In the genomic region with DNA sequence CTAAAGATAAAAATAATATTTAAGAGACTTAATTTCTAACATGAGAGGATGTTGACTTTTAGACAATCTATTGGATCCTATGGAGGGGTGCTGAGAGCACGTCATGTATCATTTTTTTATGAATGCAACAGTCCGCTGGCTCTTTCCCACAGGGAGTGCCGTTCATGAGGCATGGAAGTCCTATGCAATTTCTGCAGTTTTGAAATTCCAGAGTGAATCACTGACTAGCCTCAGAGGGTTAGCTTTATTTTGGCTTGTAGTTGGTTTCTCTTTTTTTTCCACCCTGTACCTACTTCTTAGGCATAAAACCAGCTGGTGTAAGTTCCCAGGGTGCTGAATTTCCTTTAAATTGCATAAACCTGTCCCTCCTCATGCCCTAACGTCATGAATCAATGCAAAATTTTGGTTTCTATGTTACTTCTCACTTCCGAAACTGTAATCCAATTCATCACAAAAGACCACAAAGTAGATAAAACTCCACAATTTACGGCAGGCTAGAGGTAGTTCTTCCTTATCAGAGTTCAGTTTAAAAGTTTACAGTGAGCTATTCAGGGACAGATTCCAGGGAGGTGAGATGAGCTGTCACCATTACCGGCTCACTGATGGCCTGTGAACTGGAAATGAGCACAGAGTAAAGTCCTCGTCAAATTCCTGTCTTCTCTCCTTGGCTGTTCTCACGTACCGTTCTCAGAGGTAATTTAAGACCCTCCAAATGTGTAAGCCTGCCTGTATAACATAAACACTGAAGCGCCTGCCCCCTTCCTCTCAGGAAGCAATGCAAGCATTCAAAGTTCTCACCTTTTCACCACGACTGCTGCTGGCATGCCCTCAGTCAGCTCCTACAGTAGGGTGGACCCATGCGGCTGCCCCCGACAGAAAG, we compare ENCODE assay signal across 10 cellular contexts.
A peak's percentile ranks its signal among the peaks of the same experiment; 100 is the strongest.
DNase-seq lines count a peak whose midpoint lies in the region; ATAC-seq and TF ChIP-seq lines count a peak whose summit lies in the region.
"Had no signal": no experiment of that assay in that cellular context is flagged by ENCODE, and none has a peak within 500 bp of the region (broad histone marks: within the 10 kb centered on the region; RNA-seq: fewer than 3 reads in every experiment).

No MANE protein-coding gene starts in this region.

- H3K4me3 Mint-ChIP-seq in Caco-2 (ENCODE audit: unreplicated experiment) (peak overlapping the region; percentile 66), GM23338 (no peak overlapping the region)
- H3K4me3 Mint-ChIP-seq: CD4-positive, CD25-positive, alpha-beta regulatory T cell had no signal

- H3K9me3 Mint-ChIP-seq in Caco-2 (ENCODE audit: unreplicated experiment): peaks cover 8% of the 10 kb centered on the region
- H3K9me3 Mint-ChIP-seq in GM23338: no peaks in the 10 kb centered on the region

- no peak overlapping the region for H3K4me3 ChIP-seq in Caco-2 (ENCODE audit: low read depth, low read length)
- no peak overlapping the region for H3K4me3 ChIP-seq in GM23338
- H3K4me3 ChIP-seq in SJCRH30: no peak overlapping the region

- TF ChIP-seq CTCF in Caco-2 (IDR thresholded peaks at IDR 0.05; ENCODE audit: insufficient read depth in 1 of 2, low read depth in 1 of 2, low read length in 1 of 2, severe bottlenecking in 1 of 2, unreplicated experiment in 1 of 2): no peak
- TF ChIP-seq CTCF in GM23338 (conservative IDR thresholded peaks at IDR 0.05; ENCODE audit: low read depth in 2 of 2): no peak

- BruUV-seq in Caco-2 (replicated peaks; lab: Mats Ljungman, UMichigan): no TSS peak

- no peaks in the 10 kb centered on the region for H4K20me1 ChIP-seq in GM23338 (replicated peaks; ENCODE audit: insufficient read depth)

- H3K9me3 ChIP-seq in Caco-2 (no peaks in the 10 kb centered on the region), SJCRH30 (replicated peaks) (no peaks in the 10 kb centered on the region)

- H3K4me1 Mint-ChIP-seq in Caco-2 (ENCODE audit: low read depth, unreplicated experiment): peaks cover 9% of the 10 kb centered on the region
- H3K4me1 Mint-ChIP-seq in GM23338: 0 out of 3 replicates have a peak, but pooled peaks cover 2% of the 10 kb centered on the region
- H3K4me1 Mint-ChIP-seq: CD4-positive, CD25-positive, alpha-beta regulatory T cell had no signal

- H3K27ac ChIP-seq in GM23338 (ENCODE audit: low read depth) (no peak overlapping the region), SJCRH30 (no peak overlapping the region)
- H3K27ac ChIP-seq: WERI-Rb-1 had no signal

- POLR2A ChIA-PET in Caco-2 (lab: Charles Lee): no interaction called here

- CTCF ChIA-PET in Caco-2 (lab: Charles Lee): no interaction called here

- H3K79me2 ChIP-seq in GM23338 (replicated peaks; ENCODE audit: insufficient read depth): no peaks in the 10 kb centered on the region

- no peak for ATAC-seq in GM23338
- no peak for ATAC-seq in HG02973 (IDR thresholded peaks at IDR 0.05; ENCODE audit: unreplicated experiment)

- H2AFZ ChIP-seq in GM23338: peak overlapping the region; percentile 45

- H3K36me3 ChIP-seq in Caco-2 (ENCODE audit: control insufficient read depth, insufficient read depth, low read length): no peaks in the 10 kb centered on the region
- no peaks in the 10 kb centered on the region for H3K36me3 ChIP-seq in GM23338 (ENCODE audit: insufficient read depth)
- no peaks in the 10 kb centered on the region for H3K36me3 ChIP-seq in SJCRH30
- H3K36me3 ChIP-seq: WERI-Rb-1 had no signal

- H3K9me2 ChIP-seq in GM23338 (ENCODE audit: insufficient read depth): 0 out of 2 replicates have a peak, but pooled peaks cover 8% of the 10 kb centered on the region

- H3K27me3 ChIP-seq in Caco-2 (replicated peaks; ENCODE audit: control insufficient read depth, insufficient read depth, low read length): no peaks in the 10 kb centered on the region
- H3K27me3 ChIP-seq in GM23338 (ENCODE audit: insufficient read depth): no peaks in the 10 kb centered on the region
- H3K27me3 ChIP-seq in SJCRH30: no peaks in the 10 kb centered on the region

- DNase-seq in Caco-2 (peak in 1 of 2 experiments; percentile 15), GM23338 (ENCODE audit: low spot score) (no peak), amniotic epithelial cell (ENCODE audit: low read depth) (peak; percentile 88), left kidney (ENCODE audit: low read depth, low spot score) (peak; percentile 93), SJCRH30 (no peak), NCI-H2107 (lab: John Stamatoyannopoulos, UW) (no peak), RPMI8226 (no peak)
- DNase-seq: CD4-positive, CD25-positive, alpha-beta regulatory T cell; WERI-Rb-1 had no signal

- H3K27ac Mint-ChIP-seq in Caco-2 (ENCODE audit: unreplicated experiment) (peak overlapping the region; percentile 78), GM23338 (no peak overlapping the region)
- H3K27ac Mint-ChIP-seq: CD4-positive, CD25-positive, alpha-beta regulatory T cell had no signal

- no peaks in the 10 kb centered on the region for H3F3A ChIP-seq in GM23338 (replicated peaks; ENCODE audit: low read depth)

- intact Hi-C loops in Caco-2 (cut with micrococcal nuclease; ENCODE audit: unreplicated experiment): no loop called here

- no peak overlapping the region for H3K4me2 ChIP-seq in GM23338

- H3K4me1 ChIP-seq in Caco-2: peaks cover 22% of the 10 kb centered on the region
- no peaks in the 10 kb centered on the region for H3K4me1 ChIP-seq in GM23338 (ENCODE audit: insufficient read depth)
- H3K4me1 ChIP-seq in SJCRH30: no peaks in the 10 kb centered on the region

- no peaks in the 10 kb centered on the region for H3K36me3 Mint-ChIP-seq in Caco-2 (ENCODE audit: insufficient read depth, unreplicated experiment)
- H3K36me3 Mint-ChIP-seq in GM23338 (ENCODE audit: low read depth): no peaks in the 10 kb centered on the region
- H3K36me3 Mint-ChIP-seq: CD4-positive, CD25-positive, alpha-beta regulatory T cell had no signal

- H3K27me3 Mint-ChIP-seq in Caco-2 (ENCODE audit: insufficient read depth, unreplicated experiment): no peaks in the 10 kb centered on the region
- peaks cover 5% of the 10 kb centered on the region for H3K27me3 Mint-ChIP-seq in GM23338 (ENCODE audit: insufficient read depth, low read depth, poor library complexity)
- H3K27me3 Mint-ChIP-seq: CD4-positive, CD25-positive, alpha-beta regulatory T cell had no signal

TF ChIP-seq in GM23338, 12 proteins besides CTCF, POLR2A, EP300 and RAD21:
- TF ChIP-seq ZNF331 (CRISPR knock-in tag; IDR thresholded peaks at IDR 0.05; ENCODE audit: low read depth) (no peak), STAT1 (IDR thresholded peaks at IDR 0.05; ENCODE audit: unreplicated experiment) (no peak), ZNF114 (CRISPR knock-in tag; IDR thresholded peaks at IDR 0.05) (no peak), EZH2 (IDR thresholded peaks at IDR 0.05; ENCODE audit: low read depth, unreplicated experiment) (no peak), POLR2AphosphoS5 (IDR thresholded peaks at IDR 0.05; ENCODE audit: low read depth) (no peak), JUNB (IDR thresholded peaks at IDR 0.05; ENCODE audit: unreplicated experiment) (no peak), EZH2phosphoT487 (IDR thresholded peaks at IDR 0.05; ENCODE audit: unreplicated experiment) (no peak), NANOG (IDR thresholded peaks at IDR 0.05; ENCODE audit: borderline replicate concordance) (no peak)

Comparison
In these comparisons a context has a peak if more than half of its experiments do, and no peak if none do; other contexts are left out.
1. DNase-seq: peak in amniotic epithelial cell (single experiment) and left kidney (single experiment); none in GM23338 (single experiment), SJCRH30 (0 of 2), NCI-H2107 (single experiment) and RPMI8226 (single experiment).